ENCODE assay signal across 14 cellular contexts in genomic region chr12:2290516-2291065, GRCh38.
"Had no signal": no experiment of that assay in that cellular context is flagged by ENCODE, and none has a peak within 500 bp of the region (broad histone marks: within the 10 kb centered on the region; RNA-seq: fewer than 3 reads in every experiment).

No MANE protein-coding gene starts in this region.

- DNase-seq: left colon had no signal

- H3K9me3 Mint-ChIP-seq: activated CD4-positive, alpha-beta memory T cell treated with anti-CD3 and anti-CD28 coated beads for 36 hours; activated naive CD8-positive, alpha-beta T cell treated with anti-CD3 and anti-CD28 coated beads for 36 hours; central memory CD8-positive, alpha-beta T cell; naive thymus-derived CD4-positive, alpha-beta T cell; stimulated activated naive CD8-positive, alpha-beta T cell treated with anti-CD3 and anti-CD28 coated beads, Interleukin-15, Interleukin-2, amounts not matched to agents 100 ng/mL and 50 ng/mL, for 24 hours; T-helper 1 cell treated with Interleukin-12 subunit alpha and Interleukin-12 subunit beta and Interleukin-4 antibody, amounts not matched to agents 30 μg/mL and 1 μg/mL, for 36 hours had no signal

- H3K27me3 Mint-ChIP-seq: activated naive CD8-positive, alpha-beta T cell treated with anti-CD3 and anti-CD28 coated beads for 36 hours; stimulated activated naive CD8-positive, alpha-beta T cell treated with anti-CD3 and anti-CD28 coated beads, Interleukin-15, Interleukin-2, amounts not matched to agents 100 ng/mL and 50 ng/mL, for 24 hours had no signal

- H3K9me3 ChIP-seq: neutrophil, testis, vagina had no signal

- ATAC-seq: naive thymus-derived CD4-positive, alpha-beta T cell had no signal

- H3K36me3 ChIP-seq: brain microvascular endothelial cell, neutrophil, vagina, WERI-Rb-1 had no signal

- H3K27ac ChIP-seq: brain microvascular endothelial cell, neutrophil, testis, vagina, WERI-Rb-1 had no signal

- H3K4me3 Mint-ChIP-seq: activated CD4-positive, alpha-beta memory T cell treated with anti-CD3 and anti-CD28 coated beads for 36 hours; activated CD4-positive, alpha-beta T cell treated with anti-CD3 and anti-CD28 coated beads for 36 hours; activated naive CD8-positive, alpha-beta T cell treated with anti-CD3 and anti-CD28 coated beads for 36 hours; central memory CD8-positive, alpha-beta T cell; stimulated activated naive CD8-positive, alpha-beta T cell treated with anti-CD3 and anti-CD28 coated beads, Interleukin-15, Interleukin-2, amounts not matched to agents 100 ng/mL and 50 ng/mL, for 24 hours; T-helper 1 cell treated with Interleukin-12 subunit alpha and Interleukin-12 subunit beta and Interleukin-4 antibody, amounts not matched to agents 30 μg/mL and 1 μg/mL, for 36 hours had no signal

- H3K36me3 Mint-ChIP-seq: activated CD4-positive, alpha-beta memory T cell treated with anti-CD3 and anti-CD28 coated beads for 36 hours; activated naive CD8-positive, alpha-beta T cell treated with anti-CD3 and anti-CD28 coated beads for 36 hours; naive thymus-derived CD4-positive, alpha-beta T cell had no signal

- H3K4me1 ChIP-seq: testis had no signal

- H3K27ac Mint-ChIP-seq: activated CD4-positive, alpha-beta memory T cell treated with anti-CD3 and anti-CD28 coated beads for 36 hours; activated CD4-positive, alpha-beta T cell treated with anti-CD3 and anti-CD28 coated beads for 36 hours; activated naive CD8-positive, alpha-beta T cell treated with anti-CD3 and anti-CD28 coated beads for 36 hours; naive thymus-derived CD4-positive, alpha-beta T cell; stimulated activated naive CD8-positive, alpha-beta T cell treated with anti-CD3 and anti-CD28 coated beads, Interleukin-15, Interleukin-2, amounts not matched to agents 100 ng/mL and 50 ng/mL, for 24 hours; T-helper 1 cell treated with Interleukin-12 subunit alpha and Interleukin-12 subunit beta and Interleukin-4 antibody, amounts not matched to agents 30 μg/mL and 1 μg/mL, for 36 hours had no signal

- H3K4me1 Mint-ChIP-seq: central memory CD8-positive, alpha-beta T cell had no signal

- H3K4me3 ChIP-seq: smooth muscle cell, testis, vagina had no signal

- H3K27me3 ChIP-seq: brain microvascular endothelial cell, neutrophil, testis, vagina had no signal

- H3K4me2 ChIP-seq: smooth muscle cell had no signal
